In the genomic region with DNA sequence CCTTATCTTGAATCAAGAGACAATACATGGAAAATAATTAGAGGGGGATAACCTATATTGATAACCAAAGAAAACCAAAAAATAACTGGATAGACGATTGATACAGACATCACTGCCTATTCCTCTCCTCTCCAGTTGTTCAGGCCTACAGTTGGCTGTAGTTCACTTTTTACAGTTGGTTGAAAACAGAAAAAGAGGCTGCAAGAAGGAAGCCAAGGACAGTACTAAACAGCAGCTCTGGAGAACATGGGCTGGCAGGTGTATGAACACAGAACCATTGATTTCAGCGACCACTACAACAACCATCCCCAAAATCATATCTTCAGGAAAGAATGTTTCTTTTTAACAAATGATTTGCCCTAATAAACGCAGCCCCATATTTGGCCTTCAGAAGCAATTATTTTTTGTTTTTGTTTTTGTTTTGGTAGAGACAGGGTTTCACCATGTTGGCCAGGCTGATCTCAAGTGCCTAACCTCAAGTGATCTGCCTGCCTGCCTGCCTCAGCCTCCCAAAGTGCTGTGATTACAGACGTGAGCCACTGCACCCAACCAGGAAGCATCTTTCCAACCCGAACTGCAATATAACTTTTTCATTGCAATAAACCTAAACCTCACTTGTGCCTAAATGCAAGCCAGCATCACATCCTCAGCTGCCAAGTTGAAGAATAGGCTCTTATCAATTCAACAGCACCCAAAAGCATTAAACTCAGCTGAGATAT, we compare ENCODE assay signal across 1 cellular context.
TF ChIP-seq lines count a peak whose summit lies in the region.

No MANE protein-coding gene starts in this region.

TF ChIP-seq in GM12878, 131 proteins besides CTCF, POLR2A, EP300 and RAD21 (continued from another document):
- TF ChIP-seq, protein P1, sequence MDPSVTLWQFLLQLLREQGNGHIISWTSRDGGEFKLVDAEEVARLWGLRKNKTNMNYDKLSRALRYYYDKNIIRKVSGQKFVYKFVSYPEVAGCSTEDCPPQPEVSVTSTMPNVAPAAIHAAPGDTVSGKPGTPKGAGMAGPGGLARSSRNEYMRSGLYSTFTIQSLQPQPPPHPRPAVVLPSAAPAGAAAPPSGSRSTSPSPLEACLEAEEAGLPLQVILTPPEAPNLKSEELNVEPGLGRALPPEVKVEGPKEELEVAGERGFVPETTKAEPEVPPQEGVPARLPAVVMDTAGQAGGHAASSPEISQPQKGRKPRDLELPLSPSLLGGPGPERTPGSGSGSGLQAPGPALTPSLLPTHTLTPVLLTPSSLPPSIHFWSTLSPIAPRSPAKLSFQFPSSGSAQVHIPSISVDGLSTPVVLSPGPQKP (IDR thresholded peaks at IDR 0.05; ENCODE audit: low read depth, low read length), result no peak
- no peak for TF ChIP-seq SIX5 (IDR thresholded peaks at IDR 0.05; ENCODE audit: low read depth, low read length, severe bottlenecking)
TF ChIP-seq in GM12878: peak in this region for 0.
